Comparison of ENCODE assay signal across 11 cellular contexts in genomic region chr7:106313456-106313891, GRCh38. TPM values are rescaled to one million over a fixed set of nuclear protein-coding genes. Genes with fewer than 3 reads are reported as not detected.
DNase-seq lines count a peak whose midpoint lies in the region; ATAC-seq and TF ChIP-seq lines count a peak whose summit lies in the region.
"Had no signal": no experiment of that assay in that cellular context is flagged by ENCODE, and none has a peak within 500 bp of the region (broad histone marks: within the 10 kb centered on the region; RNA-seq: fewer than 3 reads in every experiment).

No MANE protein-coding gene starts in this region.

- peaks cover 2% of the 10 kb centered on the region for H3K4me1 Mint-ChIP-seq in activated CD4-positive, alpha-beta T cell treated with anti-CD3 and anti-CD28 coated beads, Interleukin-2, amount 10 ng/mL, durations not matched to agents 7 days and 5 days

- peaks cover 15% of the 10 kb centered on the region for H3F3A ChIP-seq in PC-3 (ENCODE audit: low read length, unreplicated experiment)

- TF ChIP-seq EP300 in suprapubic skin (IDR thresholded peaks at IDR 0.05) (no peak), gastroesophageal sphincter (IDR thresholded peaks at IDR 0.05) (no peak)

- H3K79me2 ChIP-seq in PC-3 (ENCODE audit: low read length) = no peaks in the 10 kb centered on the region

- TF ChIP-seq CTCF in PC-3 (conservative IDR thresholded peaks at IDR 0.05; ENCODE audit: low read depth, low read length) (no peak), prostate gland (IDR thresholded peaks at IDR 0.05) (no peak), suprapubic skin (IDR thresholded peaks at IDR 0.05) (no peak), gastroesophageal sphincter (IDR thresholded peaks at IDR 0.05) (no peak), uterus (IDR thresholded peaks at IDR 0.05) (no peak)

- no peak for TF ChIP-seq POLR2A in prostate gland (IDR thresholded peaks at IDR 0.05)
- no peak for TF ChIP-seq POLR2A in suprapubic skin (IDR thresholded peaks at IDR 0.05)
- no peak for TF ChIP-seq POLR2A in gastroesophageal sphincter (IDR thresholded peaks at IDR 0.05)
- TF ChIP-seq POLR2A in uterus (IDR thresholded peaks at IDR 0.05) = no peak

- H3K27ac ChIP-seq in PC-3 (ENCODE audit: low read length) = peak overlapping the region; percentile 72
- peak overlapping the region; percentile 5 for H3K27ac ChIP-seq in duodenal mucosa (ENCODE audit: low read depth, low read length)
- peak overlapping the region; percentile 41 to 81 for H3K27ac ChIP-seq in prostate gland
- no peak overlapping the region for H3K27ac ChIP-seq in suprapubic skin
- no peak overlapping the region for H3K27ac ChIP-seq in gastroesophageal sphincter
- no peak overlapping the region for H3K27ac ChIP-seq in uterus

- no peaks in the 10 kb centered on the region for H3K9me3 ChIP-seq in PC-3 (ENCODE audit: low read length)
- peaks cover 0 to 4% of the 10 kb centered on the region in 2 donors for H3K9me3 ChIP-seq in duodenal mucosa (ENCODE audit: control insufficient read depth in 1 of 2, low read length in 2 of 2)
- H3K9me3 ChIP-seq in prostate gland = no peaks in the 10 kb centered on the region
- H3K9me3 ChIP-seq in suprapubic skin = no peaks in the 10 kb centered on the region
- H3K9me3 ChIP-seq in gastroesophageal sphincter = no peaks in the 10 kb centered on the region
- H3K9me3 ChIP-seq in uterus = no peaks in the 10 kb centered on the region

- WGBS in prostate gland = 24% methylated on average over 2 of the region's 2 CpGs
- WGBS in suprapubic skin = 48% methylated on average over 2 of the region's 2 CpGs
- WGBS in gastroesophageal sphincter (ENCODE audit: low coverage in 1 of 2), 2 donors = 51 to 60% methylated on average over 2 of the region's 2 CpGs

- BruUV-seq in PC-3 (replicated peaks; lab: Mats Ljungman, UMichigan) = no TSS peak

- POLR2A ChIA-PET in PC-3 (lab: Charles Lee; ENCODE audit: unreplicated experiment) = interaction anchor here (0.7 kb wide), 2 partner anchors 29 to 136 kb away, joined by 6 to 7 read pairs; partner anchors contain the start of gene NAMPT
- POLR2A ChIA-PET in activated CD4-positive, alpha-beta T cell treated with anti-CD3 and anti-CD28 coated beads, Interleukin-2, amount 10 ng/mL, durations not matched to agents 7 days and 5 days (lab: Charles Lee) = no interaction called here

- H3K27ac Mint-ChIP-seq in activated CD4-positive, alpha-beta T cell treated with anti-CD3 and anti-CD28 coated beads, Interleukin-2, amount 10 ng/mL, durations not matched to agents 7 days and 5 days = no peak overlapping the region

- H3K27me3 Mint-ChIP-seq in activated CD4-positive, alpha-beta T cell treated with anti-CD3 and anti-CD28 coated beads, Interleukin-2, amount 10 ng/mL, durations not matched to agents 7 days and 5 days = peaks cover 2% of the 10 kb centered on the region

- intact Hi-C loops in PC-3 (cut with micrococcal nuclease) = loop anchor here (1.0 to 2.0 kb wide), 4 partner anchors 17 to 149 kb away; no protein-coding TSS in a partner anchor
- intact Hi-C loops in prostate gland (cut with DNase I) = no loop called here
- intact Hi-C loops in uterus (cut with DNase I; ENCODE audit: low total_unique reads) = no loop called here

- no peak overlapping the region for H3K4me3 Mint-ChIP-seq in activated CD4-positive, alpha-beta T cell treated with anti-CD3 and anti-CD28 coated beads, Interleukin-2, amount 10 ng/mL, durations not matched to agents 7 days and 5 days

- H3K9me2 ChIP-seq in PC-3 (replicated peaks; ENCODE audit: low read length) = no peaks in the 10 kb centered on the region

- H2AFZ ChIP-seq in PC-3 (ENCODE audit: low read length) = peak overlapping the region; percentile 18

- no peaks in the 10 kb centered on the region for H3K36me3 ChIP-seq in PC-3 (ENCODE audit: low read depth, low read length)
- H3K36me3 ChIP-seq in duodenal mucosa (ENCODE audit: control insufficient read depth in 1 of 2, insufficient read depth in 2 of 2, low read length in 2 of 2) = no peaks in the 10 kb centered on the region
- H3K36me3 ChIP-seq in prostate gland = no peaks in the 10 kb centered on the region
- H3K36me3 ChIP-seq in suprapubic skin = no peaks in the 10 kb centered on the region
- H3K36me3 ChIP-seq in gastroesophageal sphincter = no peaks in the 10 kb centered on the region
- no peaks in the 10 kb centered on the region for H3K36me3 ChIP-seq in uterus
- H3K36me3 ChIP-seq: heart right ventricle had no signal

- CTCF ChIA-PET in PC-3 (lab: Charles Lee) = no interaction called here
- CTCF ChIA-PET in activated CD4-positive, alpha-beta T cell treated with anti-CD3 and anti-CD28 coated beads, Interleukin-2, amount 10 ng/mL, durations not matched to agents 7 days and 5 days (lab: Charles Lee) = interaction anchor here (0.6 kb wide), 2 partner anchors 56 to 144 kb away, joined by 3 read pairs; no protein-coding TSS in a partner anchor

- H3K4me3 ChIP-seq in PC-3 (ENCODE audit: low read length) (peak overlapping the region; percentile 41), duodenal mucosa (ENCODE audit: low read depth in 1 of 2, low read length in 2 of 2) (no peak overlapping the region), prostate gland (no peak overlapping the region), suprapubic skin (no peak overlapping the region), gastroesophageal sphincter (no peak overlapping the region), uterus (no peak overlapping the region)
- H3K4me3 ChIP-seq: heart right ventricle had no signal

- ATAC-seq in PC-3 (peak; percentile 88), gastroesophageal sphincter (no peak)

- H3K9me3 Mint-ChIP-seq in activated CD4-positive, alpha-beta T cell treated with anti-CD3 and anti-CD28 coated beads, Interleukin-2, amount 10 ng/mL, durations not matched to agents 7 days and 5 days = no peaks in the 10 kb centered on the region

- H3K36me3 Mint-ChIP-seq in activated CD4-positive, alpha-beta T cell treated with anti-CD3 and anti-CD28 coated beads, Interleukin-2, amount 10 ng/mL, durations not matched to agents 7 days and 5 days (ENCODE audit: low read depth) = no peaks in the 10 kb centered on the region

- H3K4me2 ChIP-seq in PC-3 (ENCODE audit: low read length) = peak overlapping the region; percentile 69

- H3K27me3 ChIP-seq in PC-3 (ENCODE audit: low read length) = no peaks in the 10 kb centered on the region
- no peaks in the 10 kb centered on the region for H3K27me3 ChIP-seq in duodenal mucosa (ENCODE audit: control insufficient read depth in 1 of 2, insufficient read depth in 2 of 2, low read length in 2 of 2)
- no peaks in the 10 kb centered on the region for H3K27me3 ChIP-seq in prostate gland (replicated peaks; ENCODE audit: insufficient read depth)
- H3K27me3 ChIP-seq in suprapubic skin = no peaks in the 10 kb centered on the region
- no peaks in the 10 kb centered on the region for H3K27me3 ChIP-seq in gastroesophageal sphincter
- no peaks in the 10 kb centered on the region for H3K27me3 ChIP-seq in uterus

- H3K4me1 ChIP-seq in PC-3 (ENCODE audit: insufficient read depth, low read length) = peaks cover 50% of the 10 kb centered on the region
- H3K4me1 ChIP-seq in duodenal mucosa (ENCODE audit: control insufficient read depth in 1 of 2, insufficient read depth in 2 of 2, low read length in 2 of 2) = peaks cover 0 to 21% of the 10 kb centered on the region in 2 donors
- peaks cover 4% of the 10 kb centered on the region for H3K4me1 ChIP-seq in prostate gland (replicated peaks)
- H3K4me1 ChIP-seq in suprapubic skin = no peaks in the 10 kb centered on the region
- H3K4me1 ChIP-seq in gastroesophageal sphincter = no peaks in the 10 kb centered on the region
- H3K4me1 ChIP-seq in uterus = no peaks in the 10 kb centered on the region

- DNase-seq in EH (ENCODE audit: low read depth) (peak; percentile 85), PC-3 (peak; percentile 92), prostate gland (ENCODE audit: low spot score) (peak; percentile 31), suprapubic skin (ENCODE audit: low spot score in 2 of 2) (no peak), uterus (no peak)
- no peak for DNase-seq in activated CD4-positive, alpha-beta T cell treated with anti-CD3 and anti-CD28 coated beads, Interleukin-2, amount 10 ng/mL, durations not matched to agents 7 days and 5 days
- DNase-seq: activated naive CD4-positive, alpha-beta T cell treated with anti-CD3 and anti-CD28 coated beads, Interleukin-2, amount 50 U/mL, for 16 hours; heart right ventricle; T-helper 1 cell had no signal

- H3K9ac ChIP-seq in PC-3 (ENCODE audit: low read length) = peak overlapping the region; percentile 10
- no peak overlapping the region for H3K9ac ChIP-seq in duodenal mucosa (ENCODE audit: low read depth in 1 of 2, low read length in 2 of 2)

- H4K20me1 ChIP-seq in PC-3 (ENCODE audit: low read length) = no peaks in the 10 kb centered on the region

RNA-seq across cellular contexts. Expression of gene NAMPT, which starts 28.7 kb away (rescaled TPM):
- total RNA-seq in PC-3 (2014; rRNA removed) (55.2 and 66.0 TPM in 2 replicates), prostate gland (100 to 1,000 TPM; 108 to 284 TPM), suprapubic skin (100 to 1,000 TPM in 3 of 4 donors, 10 to 100 TPM in 1; 96.7 to 239 (median 189) TPM), gastroesophageal sphincter (100 to 1,000 TPM in 3 of 4 donors, 10 to 100 TPM in 1; 63.1 to 611 (median 150) TPM), uterus (100 to 1,000 TPM in 2 of 4 donors, 10 to 100 TPM in 2; 30.7 to 223 (median 84.1) TPM)
- total RNA-seq in activated CD4-positive, alpha-beta T cell treated with anti-CD3 and anti-CD28 coated beads, Interleukin-2, amount 10 ng/mL, durations not matched to agents 7 days and 5 days = 10 to 100 TPM; 58.7 to 70.8 TPM

Comparison
In these comparisons a context has a peak if more than half of its experiments do, and no peak if none do; other contexts are left out.
1. DNase-seq: peak in EH (single experiment), PC-3 (single experiment) and prostate gland (single experiment); none in activated CD4-positive, alpha-beta T cell treated with anti-CD3 and anti-CD28 coated beads, Interleukin-2, amount 10 ng/mL, durations not matched to agents 7 days and 5 days (single experiment), suprapubic skin (0 of 2) and uterus (0 of 2).
2. H3K27ac ChIP-seq: peak in PC-3 (single experiment), duodenal mucosa (single experiment) and prostate gland (2 of 2); none in suprapubic skin (single experiment), gastroesophageal sphincter (0 of 4) and uterus (0 of 2).